In genomic region chr12:123427036-123427769, GRCh38 we compare ENCODE assay signal across 8 cellular contexts. TPM values are rescaled to one million over a fixed set of nuclear protein-coding genes. Genes with fewer than 3 reads are reported as not detected.
DNase-seq lines count a peak whose midpoint lies in the region; ATAC-seq and TF ChIP-seq lines count a peak whose summit lies in the region.

No MANE protein-coding gene starts in this region.

- H3K27ac ChIP-seq in left lung (peak overlapping the region in 1 of 2 donors; percentile 41), tibial artery (no peak overlapping the region)

- no peaks in the 10 kb centered on the region for H3K9me3 Mint-ChIP-seq in activated naive CD4-positive, alpha-beta T cell treated with anti-CD3 and anti-CD28 coated beads for 36 hours
- H3K9me3 Mint-ChIP-seq in T-helper 1 cell treated with Interleukin-12 subunit alpha and Interleukin-12 subunit beta and Interleukin-4 antibody, amounts not matched to agents 30 μg/mL and 1 μg/mL, for 36 hours, result no peaks in the 10 kb centered on the region
- no peaks in the 10 kb centered on the region for H3K9me3 Mint-ChIP-seq in stimulated activated naive CD8-positive, alpha-beta T cell treated with anti-CD3 and anti-CD28 coated beads, Interleukin-15, amount 100 ng/mL, for 72 hours

- CTCF ChIA-PET in activated naive CD4-positive, alpha-beta T cell treated with anti-CD3 and anti-CD28 coated beads for 36 hours (lab: Charles Lee), result interaction anchor here (0.6 to 1.7 kb wide), 5 partner anchors 9 to 155 kb away, joined by 3 to 4 read pairs (median 3); no protein-coding TSS in a partner anchor

- H3K36me3 ChIP-seq in left lung (peaks cover 0 to 94% of the 10 kb centered on the region in 2 donors), tibial artery (peaks cover 48 to 87% (median 72%) of the 10 kb centered on the region in 3 donors)

- H3K27me3 ChIP-seq in left lung (no peaks in the 10 kb centered on the region), tibial artery (no peaks in the 10 kb centered on the region)

- intact Hi-C loops in activated naive CD4-positive, alpha-beta T cell treated with anti-CD3 and anti-CD28 coated beads for 36 hours (cut with micrococcal nuclease), result no loop called here
- intact Hi-C loops in left lung (cut with DNase I), result no loop called here
- intact Hi-C loops in tibial artery (cut with DNase I; ENCODE audit: low total_unique reads), result no loop called here

- H3K4me3 ChIP-seq in left lung (no peak overlapping the region), tibial artery (no peak overlapping the region)

- peaks cover 4 to 19% of the 10 kb centered on the region in 2 donors for H3K4me1 ChIP-seq in left lung
- H3K4me1 ChIP-seq in tibial artery, result peaks cover 0 to 10% (median 2%) of the 10 kb centered on the region in 4 donors

- DNase-seq in activated naive CD4-positive, alpha-beta T cell treated with anti-CD3 and anti-CD28 coated beads for 36 hours, result peak; percentile 42
- no peak for DNase-seq in activated naive CD4-positive, alpha-beta T cell (lab: John Stamatoyannopoulos, UW)
- DNase-seq in stimulated activated naive CD8-positive, alpha-beta T cell treated with anti-CD3 and anti-CD28 coated beads, Interleukin-15, amount 100 ng/mL, for 72 hours, result peak in 1 of 2 donors; percentile 31
- no peak for DNase-seq in left lung
- no peak for DNase-seq in NCI-H1048 (lab: John Stamatoyannopoulos, UW)
- DNase-seq in tibial artery, result no peak

- H3K27me3 Mint-ChIP-seq in activated naive CD4-positive, alpha-beta T cell treated with anti-CD3 and anti-CD28 coated beads for 36 hours (ENCODE audit: low read depth), result no peaks in the 10 kb centered on the region
- H3K27me3 Mint-ChIP-seq in T-helper 1 cell treated with Interleukin-12 subunit alpha and Interleukin-12 subunit beta and Interleukin-4 antibody, amounts not matched to agents 30 μg/mL and 1 μg/mL, for 36 hours (ENCODE audit: low read depth), result no peaks in the 10 kb centered on the region
- H3K27me3 Mint-ChIP-seq in stimulated activated naive CD8-positive, alpha-beta T cell treated with anti-CD3 and anti-CD28 coated beads, Interleukin-15, amount 100 ng/mL, for 72 hours, result no peaks in the 10 kb centered on the region

- peak overlapping the region; percentile 74 for H3K27ac Mint-ChIP-seq in activated naive CD4-positive, alpha-beta T cell treated with anti-CD3 and anti-CD28 coated beads for 36 hours
- H3K27ac Mint-ChIP-seq in T-helper 1 cell treated with Interleukin-12 subunit alpha and Interleukin-12 subunit beta and Interleukin-4 antibody, amounts not matched to agents 30 μg/mL and 1 μg/mL, for 36 hours, result peak overlapping the region; percentile 73
- H3K27ac Mint-ChIP-seq in stimulated activated naive CD8-positive, alpha-beta T cell treated with anti-CD3 and anti-CD28 coated beads, Interleukin-15, amount 100 ng/mL, for 72 hours, result peak overlapping the region; percentile 88 to 93

- H3K9me3 ChIP-seq in left lung (no peaks in the 10 kb centered on the region), tibial artery (no peaks in the 10 kb centered on the region)

- peaks cover 47% of the 10 kb centered on the region for H3K36me3 Mint-ChIP-seq in activated naive CD4-positive, alpha-beta T cell treated with anti-CD3 and anti-CD28 coated beads for 36 hours (ENCODE audit: low read depth)
- peaks cover 28% of the 10 kb centered on the region for H3K36me3 Mint-ChIP-seq in T-helper 1 cell treated with Interleukin-12 subunit alpha and Interleukin-12 subunit beta and Interleukin-4 antibody, amounts not matched to agents 30 μg/mL and 1 μg/mL, for 36 hours (ENCODE audit: low read depth)

- ATAC-seq in HG02852 (IDR thresholded peaks at IDR 0.05; ENCODE audit: unreplicated experiment) (peak; percentile 92), left lung (no peak)
- peak; percentile 85 for ATAC-seq in stimulated activated naive CD8-positive, alpha-beta T cell treated with anti-CD3 and anti-CD28 coated beads, Interleukin-15, amount 100 ng/mL, for 72 hours

- H3K4me1 Mint-ChIP-seq in activated naive CD4-positive, alpha-beta T cell treated with anti-CD3 and anti-CD28 coated beads for 36 hours (ENCODE audit: low read depth), result peaks cover 27% of the 10 kb centered on the region
- H3K4me1 Mint-ChIP-seq in T-helper 1 cell treated with Interleukin-12 subunit alpha and Interleukin-12 subunit beta and Interleukin-4 antibody, amounts not matched to agents 30 μg/mL and 1 μg/mL, for 36 hours (ENCODE audit: low read depth), result peaks cover 18% of the 10 kb centered on the region
- peaks cover 41% of the 10 kb centered on the region for H3K4me1 Mint-ChIP-seq in stimulated activated naive CD8-positive, alpha-beta T cell treated with anti-CD3 and anti-CD28 coated beads, Interleukin-15, amount 100 ng/mL, for 72 hours

- H3K4me3 Mint-ChIP-seq in activated naive CD4-positive, alpha-beta T cell treated with anti-CD3 and anti-CD28 coated beads for 36 hours, result no peak overlapping the region
- no peak overlapping the region for H3K4me3 Mint-ChIP-seq in T-helper 1 cell treated with Interleukin-12 subunit alpha and Interleukin-12 subunit beta and Interleukin-4 antibody, amounts not matched to agents 30 μg/mL and 1 μg/mL, for 36 hours
- peak overlapping the region; percentile 53 to 67 for H3K4me3 Mint-ChIP-seq in stimulated activated naive CD8-positive, alpha-beta T cell treated with anti-CD3 and anti-CD28 coated beads, Interleukin-15, amount 100 ng/mL, for 72 hours

- no peak for TF ChIP-seq CTCF in left lung (IDR thresholded peaks at IDR 0.05)
- no peak for TF ChIP-seq CTCF in tibial artery (IDR thresholded peaks at IDR 0.05)

RNA-seq across cellular contexts. Expression of gene RILPL2, which starts 9.3 kb away (rescaled TPM):
- total RNA-seq in activated naive CD4-positive, alpha-beta T cell treated with anti-CD3 and anti-CD28 coated beads for 36 hours, result 1 to 10 TPM; 8.1 to 9.1 TPM
- 10 to 100 TPM in 1 of 2 donors, 1 to 10 TPM in 1; 8.9 to 14.0 TPM for total RNA-seq in left lung

RNA-seq across cellular contexts. Expression of gene SNRNP35, which starts 30.7 kb away (rescaled TPM):
- total RNA-seq in activated naive CD4-positive, alpha-beta T cell treated with anti-CD3 and anti-CD28 coated beads for 36 hours, result 10 to 100 TPM; 21.5 to 21.8 TPM
- total RNA-seq in left lung, result 10 to 100 TPM; 22.6 to 24.5 TPM

RNA-seq across cellular contexts. Expression of gene KMT5A, which starts 43.3 kb away (rescaled TPM):
- 10 to 100 TPM; 54.0 to 55.1 TPM for total RNA-seq in activated naive CD4-positive, alpha-beta T cell treated with anti-CD3 and anti-CD28 coated beads for 36 hours
- 10 to 100 TPM; 39.7 to 42.4 TPM for total RNA-seq in left lung

Comparison
In these comparisons a context has a peak if more than half of its experiments do, and no peak if none do; other contexts are left out.
1. H3K4me3 Mint-ChIP-seq: peak in stimulated activated naive CD8-positive, alpha-beta T cell treated with anti-CD3 and anti-CD28 coated beads, Interleukin-15, amount 100 ng/mL, for 72 hours (2 of 2); none in activated naive CD4-positive, alpha-beta T cell treated with anti-CD3 and anti-CD28 coated beads for 36 hours (single experiment) and T-helper 1 cell treated with Interleukin-12 subunit alpha and Interleukin-12 subunit beta and Interleukin-4 antibody, amounts not matched to agents 30 μg/mL and 1 μg/mL, for 36 hours (single experiment).
2. Peak in every context shown above with its lines, with median percentiles within 50 percentile points of each other: H3K27ac Mint-ChIP-seq.